1 cellular context compared by ENCODE assay signal in the genomic region with DNA sequence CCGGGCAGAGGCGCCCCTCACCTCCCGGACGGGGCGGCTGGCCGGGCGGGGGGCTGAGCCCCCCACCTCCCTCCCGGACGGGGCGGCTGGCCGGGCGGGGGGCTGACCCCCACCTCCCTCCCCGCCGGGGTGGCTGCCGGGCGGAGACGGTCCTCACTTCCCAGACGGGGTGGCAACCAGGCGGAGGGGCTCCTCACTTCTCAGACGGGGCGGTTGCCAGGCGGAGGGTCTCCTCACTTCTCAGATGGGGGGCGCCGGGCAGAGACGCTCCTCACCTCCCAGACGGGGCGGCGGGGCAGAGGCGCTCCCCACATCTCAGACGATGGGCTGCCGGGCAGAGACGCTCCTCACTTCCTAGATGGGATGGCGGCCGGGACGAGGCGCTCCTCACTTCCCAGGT. TPM values are rescaled to one million over a fixed set of nuclear protein-coding genes. Genes with fewer than 3 reads are reported as not detected.
"Had no signal": no experiment of that assay in that cellular context is flagged by ENCODE, and none has a peak within 500 bp of the region (broad histone marks: within the 10 kb centered on the region; RNA-seq: fewer than 3 reads in every experiment).

No MANE protein-coding gene starts in this region.

RNA-seq across cellular contexts. Expression of a gene that starts 59.0 kb away (rescaled TPM):
- total RNA-seq: LHCN-M2 had no signal
